Comparison of ENCODE assay signal across 10 cellular contexts in genomic region chr17:72150632-72151460, GRCh38. TPM values are rescaled to one million over a fixed set of nuclear protein-coding genes. Genes with fewer than 3 reads are reported as not detected.
DNase-seq lines count a peak whose midpoint lies in the region; FAIRE-seq lines count a peak whose summit lies in the region.
"Had no signal": no experiment of that assay in that cellular context is flagged by ENCODE, and none has a peak within 500 bp of the region (broad histone marks: within the 10 kb centered on the region; RNA-seq: fewer than 3 reads in every experiment).

No MANE protein-coding gene starts in this region.

- FAIRE-seq in HTR-8/SVneo (lab: Jason Lieb, UNC) = peak; percentile 46
- FAIRE-seq: D721Med had no signal

- no peak overlapping the region for H3K4me3 ChIP-seq in iPS DF 6.9 (ENCODE audit: low read length)
- H3K4me3 ChIP-seq in skeletal muscle tissue (ENCODE audit: low read length in 3 of 3) = peak overlapping the region in 1 of 3 donors; percentile 9
- H3K4me3 ChIP-seq: vagina had no signal

- no peak overlapping the region for H3K9ac ChIP-seq in skeletal muscle tissue (ENCODE audit: low read depth in 1 of 3, low read length in 3 of 3)

- WGBS in iPS DF 6.9 (ENCODE audit: insufficient coverage, insufficient read length) = no CpG with 5 or more reads among the region's 11 CpGs

- H3K4me1 ChIP-seq in iPS DF 6.9 (ENCODE audit: control insufficient read depth, insufficient read depth, low read length) (peaks cover 13% of the 10 kb centered on the region), skeletal muscle tissue (ENCODE audit: control insufficient read depth in 3 of 3, insufficient read depth in 3 of 3, low read length in 3 of 3) (peaks cover 0 to 8% (median 6%) of the 10 kb centered on the region in 3 donors)
- H3K4me1 ChIP-seq: vagina had no signal

- no peaks in the 10 kb centered on the region for H3K27me3 ChIP-seq in iPS DF 6.9 (ENCODE audit: control insufficient read depth, insufficient read depth, low read length)
- H3K27me3 ChIP-seq in skeletal muscle tissue (ENCODE audit: control insufficient read depth in 3 of 3, insufficient read depth in 3 of 3, low read length in 3 of 3) = peaks cover 0 to 2% (median 0%) of the 10 kb centered on the region in 3 donors
- H3K27me3 ChIP-seq: vagina had no signal

- in situ Hi-C loops in KBM-7 (cut with MboI; ENCODE audit: low pct_unique_long_range_greater_than_20kb, low sequenced_read_pairs) = no loop called here

- H3K36me3 ChIP-seq in iPS DF 6.9 (ENCODE audit: control insufficient read depth, insufficient read depth, low read length) = no peaks in the 10 kb centered on the region
- no peaks in the 10 kb centered on the region for H3K36me3 ChIP-seq in skeletal muscle tissue (ENCODE audit: control insufficient read depth in 3 of 3, insufficient read depth in 3 of 3, low read length in 3 of 3)
- H3K36me3 ChIP-seq: vagina had no signal

- no peak overlapping the region for H3K27ac ChIP-seq in iPS DF 6.9 (ENCODE audit: low read length)
- H3K27ac ChIP-seq in skeletal muscle tissue (ENCODE audit: low read depth, low read length) = peak overlapping the region; percentile 41
- H3K27ac ChIP-seq: vagina had no signal

- DNase-seq in HTR-8/SVneo (ENCODE audit: insufficient read length, low spot score) = no peak
- peak in 30 of 56 donors; percentile 10 to 71 (median 44) for DNase-seq in amygdala (lab: John Stamatoyannopoulos, UW)
- DNase-seq in iPS DF 6.9 (ENCODE audit: low read depth, low spot score) = peak; percentile 85
- DNase-seq in LoVo (ENCODE audit: low spot score) = no peak
- no peak for DNase-seq in activated effector memory CD4-positive, alpha-beta T cell treated with anti-CD3 and anti-CD28 coated beads, Interleukin-2, amount 50 U/mL, for 16 hours
- no peak for DNase-seq in KBM-7
- DNase-seq in NCI-H524 (lab: John Stamatoyannopoulos, UW) = no peak

- H3K9me3 ChIP-seq in iPS DF 6.9 (ENCODE audit: control insufficient read depth, insufficient read depth, low read length) (no peaks in the 10 kb centered on the region), skeletal muscle tissue (ENCODE audit: control insufficient read depth in 3 of 3, low read length in 3 of 3) (no peaks in the 10 kb centered on the region)
- H3K9me3 ChIP-seq: vagina had no signal

RNA-seq across cellular contexts. Expression of gene SOX9, which starts 30.0 kb away (rescaled TPM):
- total RNA-seq in skeletal muscle tissue = 6.3 TPM

Comparison
In these comparisons a context has a peak if more than half of its experiments do, and no peak if none do; other contexts are left out.
1. DNase-seq: peak in amygdala (30 of 56) and iPS DF 6.9 (single experiment); none in HTR-8/SVneo (single experiment), LoVo (single experiment), activated effector memory CD4-positive, alpha-beta T cell treated with anti-CD3 and anti-CD28 coated beads, Interleukin-2, amount 50 U/mL, for 16 hours (single experiment), KBM-7 (single experiment) and NCI-H524 (0 of 2).